ENCODE assay signal across 29 cellular contexts in the genomic region with DNA sequence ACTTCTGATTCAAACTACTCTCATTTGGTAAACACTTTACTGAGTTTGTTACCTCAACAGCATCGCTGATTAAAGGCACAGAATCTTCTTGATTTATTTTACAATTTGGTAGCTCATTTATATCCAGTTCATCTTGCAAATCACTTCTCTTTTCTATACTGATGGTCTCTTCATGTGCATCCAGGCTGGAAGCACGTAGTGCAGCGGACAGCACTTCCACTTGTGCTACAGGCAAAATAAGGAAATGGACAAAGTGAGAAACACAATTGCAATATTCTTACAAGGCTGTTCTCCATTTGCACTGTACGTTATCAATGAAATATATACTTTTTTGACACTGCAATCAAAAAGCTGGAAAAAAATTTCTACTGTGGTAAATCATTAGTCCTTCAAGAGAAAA.
"Had no signal": no experiment of that assay in that cellular context is flagged by ENCODE, and none has a peak within 500 bp of the region (broad histone marks: within the 10 kb centered on the region; RNA-seq: fewer than 3 reads in every experiment).

No MANE protein-coding gene starts in this region.

- H3K4me3 ChIP-seq: adrenal gland, body of pancreas, esophagus squamous epithelium, gastroesophageal sphincter, heart right ventricle had no signal

- FAIRE-seq: colon, endometrium, endothelial cell of umbilical vein, TTC549 had no signal

- H3K27ac ChIP-seq: body of pancreas, epithelial cell of prostate, esophagus squamous epithelium, VCaP had no signal

- H3K27me3 ChIP-seq: adrenal gland, body of pancreas, esophagus squamous epithelium, gastroesophageal sphincter, heart right ventricle had no signal

- H3K4me1 ChIP-seq: body of pancreas had no signal

- DNase-seq: activated CD4-positive, alpha-beta memory T cell treated with anti-CD3 and anti-CD28 coated beads, Interleukin-2, amount 10 ng/mL, durations not matched to agents 7 days and 5 days; activated CD4-positive, alpha-beta T cell treated with anti-CD3 and anti-CD28 coated beads for 1 hour; activated CD4-positive, alpha-beta T cell treated with anti-CD3 and anti-CD28 coated beads for 4 hours; activated CD4-positive, alpha-beta T cell treated with anti-CD3 and anti-CD28 coated beads, Interleukin-2, amount 10 ng/mL, durations not matched to agents 7 days and 5 days; activated CD4-positive, alpha-beta T cell treated with anti-CD3 and anti-CD28 coated beads, Interleukin-2, amount 50 U/mL, for 4 hours; activated CD8-positive, alpha-beta memory T cell treated with anti-CD3 and anti-CD28 coated beads for 24 hours; activated effector memory CD4-positive, alpha-beta T cell treated with Interleukin-2 at 50 U/mL for 16 hours; activated gamma-delta T cell treated with Interleukin-2 at 50 U/mL for 16 hours; activated naive CD4-positive, alpha-beta T cell treated with anti-CD3 and anti-CD28 coated beads for 36 hours; activated naive CD8-positive, alpha-beta T cell treated with anti-CD3 and anti-CD28 coated beads for 36 hours; activated naive CD8-positive, alpha-beta T cell treated with anti-CD3 and anti-CD28 coated beads, Interleukin-2, amount 50 U/mL, for 24 hours; activated T-cell treated with anti-CD3 and anti-CD28 coated beads, Interleukin-2, amount 50 U/mL, for 4 hours; amygdala; caudate nucleus; cortex of kidney; effector CD8-positive, alpha-beta T cell; esophagus squamous epithelium; foreskin melanocyte; heart right ventricle; T-helper 2 cell had no signal

- H3K9me3 ChIP-seq: adrenal gland, body of pancreas, esophagus squamous epithelium, gastroesophageal sphincter, heart right ventricle had no signal
